25 cellular contexts compared by ENCODE assay signal in genomic region chr20:40849456-40849855, GRCh38.
"Had no signal": no experiment of that assay in that cellular context is flagged by ENCODE, and none has a peak within 500 bp of the region (broad histone marks: within the 10 kb centered on the region; RNA-seq: fewer than 3 reads in every experiment).

No MANE protein-coding gene starts in this region.

- H3K36me3 ChIP-seq: brain microvascular endothelial cell, esophagus squamous epithelium, gastroesophageal sphincter, WERI-Rb-1 had no signal

- ATAC-seq: activated CD4-positive, CD25-positive, alpha-beta regulatory T cell treated with anti-CD3 and anti-CD28 coated beads, Interleukin-2, amount 50 U/mL, for 24 hours; activated CD8-positive, alpha-beta T cell treated with anti-CD3 and anti-CD28 coated beads for 36 hours; activated T-cell treated with anti-CD3 and anti-CD28 coated beads, Interleukin-2, amount 50 U/mL, for 4 hours; activated T-helper 17 cell treated with anti-CD3 and anti-CD28 coated beads, Interleukin-2, amount 50 U/mL, for 72 hours; effector memory CD8-positive, alpha-beta T cell; gastroesophageal sphincter had no signal

- H3K27me3 ChIP-seq: brain microvascular endothelial cell, esophagus squamous epithelium had no signal

- H3K27ac ChIP-seq: brain microvascular endothelial cell, coronary artery, epithelial cell of prostate, esophagus squamous epithelium, gastroesophageal sphincter, WERI-Rb-1 had no signal

- H3K4me1 ChIP-seq: gastroesophageal sphincter had no signal

- H3K4me3 ChIP-seq: coronary artery, esophagus squamous epithelium, gastroesophageal sphincter had no signal

- DNase-seq: activated B cell treated with CpG ODN at 0.5 μM for 24 hours; activated CD4-positive, alpha-beta T cell treated with anti-CD3 and anti-CD28 coated beads for 48 hours; activated CD4-positive, alpha-beta T cell treated with anti-CD3 and anti-CD28 coated beads, Interleukin-2, amount 50 U/mL, for 1 hour; activated CD4-positive, alpha-beta T cell treated with anti-CD3 and anti-CD28 coated beads, Interleukin-2, amount 50 U/mL, for 48 hours; activated CD8-positive, alpha-beta memory T cell treated with anti-CD3 and anti-CD28 coated beads for 24 hours; activated CD8-positive, alpha-beta T cell treated with anti-CD3 and anti-CD28 coated beads for 36 hours; activated effector memory CD4-positive, alpha-beta T cell treated with Interleukin-2 at 50 U/mL for 16 hours; activated gamma-delta T cell treated with Interleukin-2 at 50 U/mL for 16 hours; activated naive CD4-positive, alpha-beta T cell treated with anti-CD3 and anti-CD28 coated beads, Interleukin-2, amount 50 U/mL, for 16 hours; activated naive CD4-positive, alpha-beta T cell treated with Interleukin-2 at 50 U/mL for 16 hours; activated T-cell treated with anti-CD3 and anti-CD28 coated beads, Interleukin-2, amount 50 U/mL, for 4 hours; amniotic stem cell; anterior cingulate cortex; brain microvascular endothelial cell; effector CD4-positive, alpha-beta T cell; effector memory CD8-positive, alpha-beta T cell; esophagus squamous epithelium; foreskin melanocyte; T-helper 2 cell; WERI-Rb-1 had no signal
